Comparison of ENCODE assay signal across 12 cellular contexts in the genomic region with DNA sequence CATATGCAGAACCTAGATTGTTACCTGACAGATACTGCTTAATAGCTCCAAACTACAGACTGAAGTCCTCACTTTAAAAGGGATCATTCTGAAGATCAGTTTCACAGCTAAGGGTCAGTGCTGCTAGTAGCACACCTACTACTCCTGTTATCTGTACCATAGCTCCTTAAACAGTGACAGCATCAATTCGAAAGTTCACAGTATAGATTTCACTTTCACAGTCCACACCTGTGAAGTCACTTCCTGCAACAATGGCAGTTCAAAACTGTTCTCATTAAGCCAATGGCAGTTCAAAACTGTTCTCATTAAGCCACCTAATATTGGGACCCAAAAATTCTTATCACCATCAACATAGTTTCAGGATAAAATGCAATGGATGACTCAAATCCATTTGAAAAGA. TPM values are rescaled to one million over a fixed set of nuclear protein-coding genes. Genes with fewer than 3 reads are reported as not detected.
DNase-seq lines count a peak whose midpoint lies in the region; ATAC-seq and TF ChIP-seq lines count a peak whose summit lies in the region.
"Had no signal": no experiment of that assay in that cellular context is flagged by ENCODE, and none has a peak within 500 bp of the region (broad histone marks: within the 10 kb centered on the region; RNA-seq: fewer than 3 reads in every experiment).

No MANE protein-coding gene starts in this region.

- 86% methylated on average over 1 of the region's 1 CpG for WGBS in suprapubic skin
- no CpG with 5 or more reads among the region's 1 CpG for WGBS in neuronal stem cell (ENCODE audit: extremely low coverage in 2 of 2, insufficient read length in 2 of 2, insufficient replicate concordance in 1 of 2), 2 donors

- no peak overlapping the region for H2BK120ac ChIP-seq in neuronal stem cell (ENCODE audit: low read depth, low read length)

- no peak overlapping the region for H3K4me3 ChIP-seq in suprapubic skin
- no peak overlapping the region for H3K4me3 ChIP-seq in uterus
- H3K4me3 ChIP-seq in neuronal stem cell (ENCODE audit: low read length in 2 of 2) = no peak overlapping the region

- H3K79me1 ChIP-seq in neuronal stem cell (ENCODE audit: low read depth, low read length) = no peaks in the 10 kb centered on the region

- DNase-seq in GM10266 (ENCODE audit: extremely low spot score) (peak; percentile 78), GM19238 (ENCODE audit: insufficient read length, low spot score) (peak; percentile 46), left cardiac atrium (no peak), suprapubic skin (ENCODE audit: low spot score in 2 of 2) (no peak), uterus (no peak), neuronal stem cell (ENCODE audit: low spot score) (no peak)
- DNase-seq: activated gamma-delta T cell treated with Interleukin-2 at 50 U/mL for 16 hours, endodermal cell, NCI-H2081, nucleus accumbens had no signal

- H4K91ac ChIP-seq in neuronal stem cell (ENCODE audit: low read depth, low read length, poor library complexity) = no peak overlapping the region

- H3K4me1 ChIP-seq in suprapubic skin (no peaks in the 10 kb centered on the region), uterus (no peaks in the 10 kb centered on the region), neuronal stem cell (ENCODE audit: control insufficient read depth in 2 of 2, insufficient read depth in 1 of 2, low read depth in 1 of 2, low read length in 2 of 2) (no peaks in the 10 kb centered on the region)

- no peaks in the 10 kb centered on the region for H3K9me3 ChIP-seq in suprapubic skin
- H3K9me3 ChIP-seq in uterus = no peaks in the 10 kb centered on the region
- no peaks in the 10 kb centered on the region for H3K9me3 ChIP-seq in neuronal stem cell (replicated peaks in 1 of 2; ENCODE audit: control insufficient read depth in 2 of 2, insufficient read depth in 1 of 2, low read depth in 1 of 2, low read length in 2 of 2)

- no peak overlapping the region for H3K4me2 ChIP-seq in neuronal stem cell (ENCODE audit: insufficient read depth, low read length, poor library complexity, severe bottlenecking)

- no peak overlapping the region for H3K23ac ChIP-seq in neuronal stem cell (ENCODE audit: low read depth, low read length, poor library complexity)

- H3K27ac ChIP-seq in suprapubic skin (no peak overlapping the region), uterus (no peak overlapping the region), neuronal stem cell (replicated peaks; ENCODE audit: low read length) (no peak overlapping the region)

- peak; percentile 100 for ATAC-seq in HG02798 (IDR thresholded peaks at IDR 0.05; ENCODE audit: poor library complexity, unreplicated experiment)
- peak; percentile 99 for ATAC-seq in HG03575 (IDR thresholded peaks at IDR 0.05; ENCODE audit: extremely low read depth, insufficient number of reproducible peaks, low FRiP score, unreplicated experiment)
- no peak for ATAC-seq in left cardiac atrium

- no peak for TF ChIP-seq POLR2A in suprapubic skin (IDR thresholded peaks at IDR 0.05)
- TF ChIP-seq POLR2A in uterus (IDR thresholded peaks at IDR 0.05) = no peak

- TF ChIP-seq EP300 in suprapubic skin (IDR thresholded peaks at IDR 0.05) = no peak

- intact Hi-C loops in left cardiac atrium (cut with DNase I) (no loop called here), uterus (cut with DNase I; ENCODE audit: low total_unique reads) (no loop called here)

- no peak overlapping the region for H2BK5ac ChIP-seq in neuronal stem cell (ENCODE audit: low read length)

- H3K36me3 ChIP-seq in suprapubic skin (no peaks in the 10 kb centered on the region), uterus (no peaks in the 10 kb centered on the region), neuronal stem cell (replicated peaks in 1 of 2; ENCODE audit: control insufficient read depth in 2 of 2, insufficient read depth in 2 of 2, low read length in 2 of 2) (no peaks in the 10 kb centered on the region)

- no peak overlapping the region for H2AFZ ChIP-seq in neuronal stem cell (ENCODE audit: low read length)

- H2AK5ac ChIP-seq in neuronal stem cell (ENCODE audit: low read depth, low read length) = no peak overlapping the region

- H3K9ac ChIP-seq in neuronal stem cell (ENCODE audit: low read depth, low read length, poor library complexity) = no peak overlapping the region

- no peak overlapping the region for H3K4ac ChIP-seq in neuronal stem cell (ENCODE audit: low read length)

- no peak overlapping the region for H3K14ac ChIP-seq in neuronal stem cell (ENCODE audit: low read length)

- H4K8ac ChIP-seq in neuronal stem cell (ENCODE audit: low read depth, low read length) = no peak overlapping the region

- no peak overlapping the region for H2BK12ac ChIP-seq in neuronal stem cell (ENCODE audit: low read length)

- H3K27me3 ChIP-seq in suprapubic skin (no peaks in the 10 kb centered on the region), uterus (no peaks in the 10 kb centered on the region), neuronal stem cell (ENCODE audit: control insufficient read depth in 3 of 3, insufficient read depth in 3 of 3, low read depth in 1 of 3, low read length in 3 of 3) (no peaks in the 10 kb centered on the region)

- H2BK15ac ChIP-seq in neuronal stem cell (ENCODE audit: low read length) = no peak overlapping the region

- TF ChIP-seq CTCF in GM10266 (IDR thresholded peaks at IDR 0.05; ENCODE audit: control insufficient read depth, insufficient read depth, low read depth, missing control alignments) (no peak), suprapubic skin (IDR thresholded peaks at IDR 0.05) (no peak), uterus (IDR thresholded peaks at IDR 0.05) (no peak)

- no peak overlapping the region for H3K18ac ChIP-seq in neuronal stem cell (ENCODE audit: low read length)

RNA-seq across cellular contexts. Expression of gene FHIP2A, which starts 10.7 kb away (rescaled TPM):
- total RNA-seq in left cardiac atrium (10 to 100 TPM; 19.2 to 25.2 TPM), suprapubic skin (10 to 100 TPM; 12.6 to 62.0 (median 17.4) TPM), uterus (10 to 100 TPM; 22.0 to 61.5 (median 56.5) TPM)
- 8.2 TPM for polyA plus RNA-seq in neuronal stem cell (2013, experiment 1 of 2)
- 8.4 TPM for polyA plus RNA-seq in neuronal stem cell (2013, experiment 2 of 2)

Comparison
In these comparisons a context has a peak if more than half of its experiments do, and no peak if none do; other contexts are left out.
1. DNase-seq: peak in GM10266 (single experiment) and GM19238 (single experiment); none in left cardiac atrium (single experiment), suprapubic skin (0 of 2), uterus (0 of 2) and neuronal stem cell (single experiment).
2. ATAC-seq: peak in HG02798 (single experiment) and HG03575 (single experiment); none in left cardiac atrium (0 of 2).